In genomic region chr12:46382425-46382973, GRCh38 we compare ENCODE assay signal across 1 cellular context.
TF ChIP-seq lines count a peak whose summit lies in the region.

No MANE protein-coding gene starts in this region.

TF ChIP-seq in GM12878, 131 proteins besides CTCF, POLR2A, EP300 and RAD21:
- TF ChIP-seq NR2F1 (conservative IDR thresholded peaks at IDR 0.05) (no peak), RCOR1 (conservative IDR thresholded peaks at IDR 0.05; ENCODE audit: low read depth, low read length) (no peak), ZBTB40 (IDR thresholded peaks at IDR 0.05; ENCODE audit: borderline replicate concordance) (peak; percentile 49; the same call in 1 of the 2 replicates), JUND (IDR thresholded peaks at IDR 0.05; ENCODE audit: low read depth, low read length) (no peak), ZNF384 (IDR thresholded peaks at IDR 0.05; ENCODE audit: borderline replicate concordance, low read depth, low read length) (no peak), MLLT1 (IDR thresholded peaks at IDR 0.05) (peak; percentile 29; the same call in 1 of the 2 replicates), YBX1 (IDR thresholded peaks at IDR 0.05) (no peak), ZBTB33 (IDR thresholded peaks at IDR 0.05) (no peak)
